ENCODE assay signal across 19 cellular contexts in genomic region chr7:90187507-90188050, GRCh38. TPM values are rescaled to one million over a fixed set of nuclear protein-coding genes. Genes with fewer than 3 reads are reported as not detected.
DNase-seq lines count a peak whose midpoint lies in the region; ATAC-seq and TF ChIP-seq lines count a peak whose summit lies in the region.
"Had no signal": no experiment of that assay in that cellular context is flagged by ENCODE, and none has a peak within 500 bp of the region (broad histone marks: within the 10 kb centered on the region; RNA-seq: fewer than 3 reads in every experiment).

No MANE protein-coding gene starts in this region.

- H3K4me3 ChIP-seq in OCI-LY3 (ENCODE audit: low read length) (no peak overlapping the region), colonic mucosa (no peak overlapping the region), MG63 (no peak overlapping the region)
- H3K4me3 ChIP-seq: HAP-1 had no signal

- no peaks in the 10 kb centered on the region for H3K27me3 Mint-ChIP-seq in Calu3 (ENCODE audit: unreplicated experiment)
- H3K27me3 Mint-ChIP-seq: B cell; CD4-positive, alpha-beta T cell had no signal

- H3K79me2 ChIP-seq in OCI-LY3 (ENCODE audit: low read length), result no peaks in the 10 kb centered on the region

- TF ChIP-seq CTCF in Calu3 (IDR thresholded peaks at IDR 0.05; ENCODE audit: unreplicated experiment), result no peak
- TF ChIP-seq CTCF in OCI-LY3 (IDR thresholded peaks at IDR 0.05; ENCODE audit: low read depth, low read length), result no peak
- no peak for TF ChIP-seq CTCF in colonic mucosa (IDR thresholded peaks at IDR 0.05)
- no peak for TF ChIP-seq CTCF in GM10266 (IDR thresholded peaks at IDR 0.05; ENCODE audit: control insufficient read depth, insufficient read depth, low read depth, missing control alignments)

- H3K9ac ChIP-seq in OCI-LY3 (ENCODE audit: low read length), result no peak overlapping the region
- no peak overlapping the region for H3K9ac ChIP-seq in colonic mucosa (ENCODE audit: low read depth in 2 of 2, low read length in 2 of 2)

- peaks cover 27% of the 10 kb centered on the region; the same call in 1 of the 2 replicates for H3K9me3 ChIP-seq in OCI-LY3 (ENCODE audit: insufficient read depth, low read length)
- no peaks in the 10 kb centered on the region for H3K9me3 ChIP-seq in colonic mucosa
- H3K9me3 ChIP-seq in MG63, result no peaks in the 10 kb centered on the region

- H3K36me3 ChIP-seq in OCI-LY3 (replicated peaks; ENCODE audit: low read depth, low read length), result peaks cover 15% of the 10 kb centered on the region
- no peaks in the 10 kb centered on the region for H3K36me3 ChIP-seq in colonic mucosa
- H3K36me3 ChIP-seq in MG63, result no peaks in the 10 kb centered on the region
- H3K36me3 ChIP-seq: HAP-1 had no signal

- BruUV-seq in Calu3 (replicated peaks; lab: Mats Ljungman, UMichigan), result no TSS peak

- peaks cover 5% of the 10 kb centered on the region for H3K36me3 Mint-ChIP-seq in Calu3 (ENCODE audit: insufficient read depth, unreplicated experiment)

- CTCF ChIA-PET in Calu3 (lab: Charles Lee), result interaction anchor here (1.7 kb wide), 2 partner anchors 9 to 24 kb away, joined by 4 to 7 read pairs; partner anchors contain the start of gene STEAP2

- ATAC-seq in GM18511 (IDR thresholded peaks at IDR 0.05; ENCODE audit: unreplicated experiment) (peak; percentile 45), GM21390 (IDR thresholded peaks at IDR 0.05; ENCODE audit: unreplicated experiment) (no peak)

- H3K4me2 ChIP-seq in OCI-LY3 (ENCODE audit: low read length), result peak overlapping the region; percentile 29; the same call in 1 of the 2 replicates

- no peaks in the 10 kb centered on the region for H4K20me1 ChIP-seq in OCI-LY3 (ENCODE audit: insufficient read depth, low read length)

- no peak overlapping the region for H2AFZ ChIP-seq in OCI-LY3 (ENCODE audit: low read depth, low read length)

- H3K27ac ChIP-seq in OCI-LY3 (ENCODE audit: low read length), result peak overlapping the region; percentile 88
- H3K27ac ChIP-seq in colonic mucosa, result peak overlapping the region; percentile 54
- H3K27ac ChIP-seq: HL-60 had no signal

- H3K4me1 ChIP-seq in OCI-LY3 (ENCODE audit: low read length) (peaks cover 19% of the 10 kb centered on the region), colonic mucosa (no peaks in the 10 kb centered on the region)
- H3K4me1 ChIP-seq: HAP-1 had no signal

- peaks cover 23% of the 10 kb centered on the region for H3K4me1 Mint-ChIP-seq in Calu3 (ENCODE audit: low read depth, unreplicated experiment)

- H3K27ac Mint-ChIP-seq in Calu3 (ENCODE audit: unreplicated experiment), result peak overlapping the region; percentile 64
- H3K27ac Mint-ChIP-seq: B cell; CD4-positive, alpha-beta T cell; HFFc6 had no signal

- H3K27me3 ChIP-seq in OCI-LY3 (ENCODE audit: low read depth, low read length) (no peaks in the 10 kb centered on the region), colonic mucosa (no peaks in the 10 kb centered on the region), MG63 (no peaks in the 10 kb centered on the region)

- intact Hi-C loops in Calu3 (cut with micrococcal nuclease; ENCODE audit: unreplicated experiment) (no loop called here), colonic mucosa (cut with DNase I) (no loop called here)

- no peak overlapping the region for H3K4me3 Mint-ChIP-seq in Calu3 (ENCODE audit: low read depth, unreplicated experiment)
- H3K4me3 Mint-ChIP-seq: B cell; CD4-positive, alpha-beta T cell; HFFc6 had no signal

- DNase-seq in Calu3, result no peak
- no peak for DNase-seq in colonic mucosa
- no peak for DNase-seq in GM10266 (ENCODE audit: extremely low spot score)
- no peak for DNase-seq in AML-193 (lab: John Stamatoyannopoulos, UW)
- no peak for DNase-seq in MG63
- DNase-seq: ACHN; C1 segment of cervical spinal cord; CD4-positive, alpha-beta T cell; DMS153; DMS79 treated with DMSO at 0.1 percent for 48 hours; EL; HFFc6; Karpas-422 had no signal

- H3K9me3 Mint-ChIP-seq in Calu3 (ENCODE audit: low read depth, unreplicated experiment), result no peaks in the 10 kb centered on the region

RNA-seq across cellular contexts. Expression of gene STEAP2, which starts 24.0 kb away (rescaled TPM):
- total RNA-seq in Calu3 (2022) (38.5 and 38.7 TPM in 2 replicates), colonic mucosa (10 to 100 TPM; 19.7 to 27.3 TPM)
- 1.2 and 2.0 TPM in 2 replicates for total RNA-seq in MG63 (2014; rRNA removed; shearing (Covaris generic); ENCODE audit: low replicate concordance)
- total RNA-seq: B cell; CD4-positive, alpha-beta T cell had no signal

RNA-seq across cellular contexts. Expression of gene STEAP1, which starts 33.3 kb away (rescaled TPM):
- 41.5 and 41.8 TPM in 2 replicates for total RNA-seq in Calu3 (2022)
- total RNA-seq in colonic mucosa, result 10 to 100 TPM; 19.2 to 22.0 TPM
- 30.1 and 80.7 TPM in 2 replicates for total RNA-seq in MG63 (2014; rRNA removed; shearing (Covaris generic); ENCODE audit: low replicate concordance)
- total RNA-seq: B cell; CD4-positive, alpha-beta T cell had no signal

RNA-seq across cellular contexts. Expression of gene CFAP69, which starts 57.4 kb away (rescaled TPM):
- total RNA-seq in Calu3 (2022) (3.4 and 4.6 TPM in 2 replicates), colonic mucosa (1 to 10 TPM; 3.6 to 4.2 TPM)
- total RNA-seq in MG63 (2014; rRNA removed; shearing (Covaris generic); ENCODE audit: low replicate concordance), result 0.44 and 1.8 TPM in 2 replicates
- total RNA-seq: CD4-positive, alpha-beta T cell had no signal
